15 cellular contexts compared by ENCODE assay signal in genomic region chr2:175476374-175476773, GRCh38.
DNase-seq lines count a peak whose midpoint lies in the region; ATAC-seq and TF ChIP-seq lines count a peak whose summit lies in the region.
"Had no signal": no experiment of that assay in that cellular context is flagged by ENCODE, and none has a peak within 500 bp of the region (broad histone marks: within the 10 kb centered on the region; RNA-seq: fewer than 3 reads in every experiment).

No MANE protein-coding gene starts in this region.

- no peaks in the 10 kb centered on the region for H3K4me1 ChIP-seq in right cardiac atrium (ENCODE audit: control insufficient read depth, insufficient read depth, low read length)
- peaks cover 28% of the 10 kb centered on the region for H3K4me1 ChIP-seq in BLaER1
- H3K4me1 ChIP-seq in right lobe of liver = no peaks in the 10 kb centered on the region
- H3K4me1 ChIP-seq: A549 had no signal

- TF ChIP-seq POLR2A in right lobe of liver (IDR thresholded peaks at IDR 0.05) = no peak
- TF ChIP-seq POLR2A in erythroblast (IDR thresholded peaks at IDR 0.05; ENCODE audit: low read length) = no peak

- H3K36me3 ChIP-seq in BLaER1 (no peaks in the 10 kb centered on the region), right lobe of liver (no peaks in the 10 kb centered on the region)

- H3K9ac ChIP-seq in BLaER1 = no peak overlapping the region

- DNase-seq in Right ventricle myocardium inferior (ENCODE audit: missing footprints) = no peak
- no peak for DNase-seq in right cardiac atrium
- no peak for DNase-seq in left ventricle myocardium superior
- no peak for DNase-seq in right lobe of liver
- no peak for DNase-seq in activated CD4-positive, alpha-beta T cell treated with anti-CD3 and anti-CD28 coated beads, Interleukin-2, amount 50 U/mL, for 48 hours
- DNase-seq in erythroblast (lab: John Stamatoyannopoulos, UW) = no peak
- DNase-seq: AML-193; Calu3; CD8-positive, alpha-beta T cell; DMS79 treated with DMSO at 0.1 percent for 48 hours; H9 had no signal

- H3K9me3 ChIP-seq in right cardiac atrium (ENCODE audit: control insufficient read depth, low read length) = no peaks in the 10 kb centered on the region
- H3K9me3 ChIP-seq in BLaER1 = peaks cover 4% of the 10 kb centered on the region; the same call in 1 of the 2 replicates
- H3K9me3 ChIP-seq in right lobe of liver = no peaks in the 10 kb centered on the region
- H3K9me3 ChIP-seq: A549 had no signal

- peak overlapping the region; percentile 61 for H3K4me2 ChIP-seq in BLaER1
- H3K4me2 ChIP-seq: A549 had no signal

- intact Hi-C loops in Right ventricle myocardium inferior (cut with DNase I) (no loop called here), right cardiac atrium (cut with DNase I) (no loop called here), left ventricle myocardium superior (cut with micrococcal nuclease) (no loop called here), right lobe of liver (cut with DNase I) (no loop called here)

- H3K27me3 ChIP-seq in right cardiac atrium (ENCODE audit: control insufficient read depth, insufficient read depth) = no peaks in the 10 kb centered on the region
- H3K27me3 ChIP-seq in BLaER1 = no peaks in the 10 kb centered on the region
- H3K27me3 ChIP-seq in right lobe of liver = no peaks in the 10 kb centered on the region

- 89% methylated on average over 1 of the region's 1 CpG for WGBS in right cardiac atrium
- WGBS in right lobe of liver (ENCODE audit: insufficient coverage, low coverage, low lambda C conversion rate, missing lambda C conversion rate) = 80% methylated on average over 1 of the region's 1 CpG

- no peak overlapping the region for H3K27ac ChIP-seq in right cardiac atrium (ENCODE audit: low read length)
- H3K27ac ChIP-seq in BLaER1 = peak overlapping the region; percentile 65
- no peak overlapping the region for H3K27ac ChIP-seq in right lobe of liver
- H3K27ac ChIP-seq: 22Rv1, A549 had no signal

- H4K20me1 ChIP-seq in BLaER1 = no peaks in the 10 kb centered on the region

- H3K4me3 ChIP-seq in right cardiac atrium (ENCODE audit: low read length) = no peak overlapping the region
- H3K4me3 ChIP-seq in BLaER1 = no peak overlapping the region
- no peak overlapping the region for H3K4me3 ChIP-seq in right lobe of liver
- H3K4me3 ChIP-seq: A549 had no signal

- TF ChIP-seq CTCF in right lobe of liver (IDR thresholded peaks at IDR 0.05) = no peak

- ATAC-seq in Right ventricle myocardium inferior = peak; percentile 46
- ATAC-seq in right cardiac atrium = no peak
- peak; percentile 78 for ATAC-seq in left ventricle myocardium superior
- ATAC-seq in right lobe of liver = peak in 3 of 4 donors; percentile 13 to 66 (median 29)
- ATAC-seq in HG03354 (IDR thresholded peaks at IDR 0.05; ENCODE audit: poor library complexity, severe bottlenecking, unreplicated experiment) = no peak
- ATAC-seq: A549; CD8-positive, alpha-beta T cell had no signal

Comparison
In these comparisons a context has a peak if more than half of its experiments do, and no peak if none do; other contexts are left out.
1. ATAC-seq: peak in Right ventricle myocardium inferior (single experiment), left ventricle myocardium superior (single experiment) and right lobe of liver (3 of 4); none in right cardiac atrium (0 of 2) and HG03354 (single experiment).